ENCODE assay signal across 15 cellular contexts in the genomic region with DNA sequence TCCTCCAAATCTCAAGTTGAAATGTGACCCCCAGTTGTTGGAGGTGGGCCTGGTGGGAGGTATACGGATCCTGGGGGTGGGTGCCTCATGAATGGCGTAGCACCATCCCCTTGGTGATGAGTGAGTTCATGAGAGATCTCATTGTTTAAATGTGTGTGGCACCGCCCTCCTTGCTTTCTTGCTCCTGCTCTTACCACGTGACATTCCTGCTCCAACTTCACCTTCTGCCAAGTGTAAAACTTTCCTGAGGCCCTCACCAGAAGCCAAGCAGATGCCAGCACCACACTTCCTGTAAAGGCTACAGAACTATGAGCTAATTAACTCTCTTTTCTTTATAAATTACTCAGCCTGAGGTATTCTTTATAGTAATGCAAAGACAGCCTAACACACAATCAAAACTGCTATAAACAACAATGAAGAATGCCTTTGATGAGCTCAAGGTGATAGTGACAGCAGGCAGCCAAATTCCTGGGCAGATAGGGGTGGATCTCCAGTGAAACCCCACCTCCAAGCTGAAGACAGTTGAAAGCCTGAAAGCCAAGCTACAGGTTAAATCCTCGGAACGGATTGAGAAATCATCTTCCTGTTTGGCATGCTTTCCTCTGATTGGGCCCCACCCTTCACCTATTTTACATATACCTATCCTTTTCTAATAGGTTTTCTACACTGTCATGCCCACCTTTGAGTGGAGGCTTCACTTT. TPM values are rescaled to one million over a fixed set of nuclear protein-coding genes. Genes with fewer than 3 reads are reported as not detected.
DNase-seq lines count a peak whose midpoint lies in the region; ATAC-seq and TF ChIP-seq lines count a peak whose summit lies in the region.
"Had no signal": no experiment of that assay in that cellular context is flagged by ENCODE, and none has a peak within 500 bp of the region (broad histone marks: within the 10 kb centered on the region; RNA-seq: fewer than 3 reads in every experiment).

No MANE protein-coding gene starts in this region.

- H2BK120ac ChIP-seq in H9 (ENCODE audit: low read depth, low read length, poor library complexity, severe bottlenecking), result no peak overlapping the region

- H3K27ac Mint-ChIP-seq in H9, result peak overlapping the region; percentile 74 to 90 (median 90)

- peak overlapping the region; percentile 69 for H3K27ac ChIP-seq in H9 (ENCODE audit: insufficient read length, low read depth, low read length)
- peak overlapping the region; percentile 53 for H3K27ac ChIP-seq in RWPE1
- H3K27ac ChIP-seq: SK-N-MC had no signal

- peak overlapping the region in 1 of 2 experiments; percentile 17; a peak in 3 of 5 replicates for H3K4me3 Mint-ChIP-seq in H9

- no peak overlapping the region for H4K91ac ChIP-seq in H9 (ENCODE audit: insufficient read length, low read depth, low read length)

- no peak overlapping the region for H2AK5ac ChIP-seq in H9 (ENCODE audit: insufficient read length, low read length)

- no peak overlapping the region for H3K56ac ChIP-seq in H9 (ENCODE audit: insufficient read length, low read depth, low read length)

- H4K8ac ChIP-seq in H9 (replicated peaks; ENCODE audit: insufficient read length, low read depth, low read length), result no peak overlapping the region

- peaks cover 0 to 5% of the 10 kb centered on the region in 2 experiments; a peak in 2 of 5 replicates for H3K9me3 Mint-ChIP-seq in H9

- TF ChIP-seq CTCF in H9 (conservative IDR thresholded peaks at IDR 0.05), result no peak
- no peak for TF ChIP-seq CTCF in RWPE1 (conservative IDR thresholded peaks at IDR 0.05; ENCODE audit: low read depth)
- TF ChIP-seq CTCF in epithelial cell of esophagus (IDR thresholded peaks at IDR 0.05; ENCODE audit: insufficient read depth, low read depth, low read length, missing control alignments), result no peak

- no peak for ATAC-seq in HG03135 (IDR thresholded peaks at IDR 0.05; ENCODE audit: unreplicated experiment)
- ATAC-seq: PC-3 had no signal

- no peak overlapping the region for H3T11ph ChIP-seq in H9 (ENCODE audit: low read length)

- H3K4me2 ChIP-seq in H9 (ENCODE audit: insufficient read depth, insufficient read length, low read length), result peak overlapping the region; percentile 45

- H3K36me3 Mint-ChIP-seq in H9 (ENCODE audit: insufficient read depth in 1 of 3, low read depth in 3 of 3), result peaks cover 0 to 4% (median 0%) of the 10 kb centered on the region in 3 experiments; a peak in 2 of 7 replicates

- DNase-seq in H9 (peak; percentile 72), RWPE1 (ENCODE audit: low spot score) (peak; percentile 6), epithelial cell of esophagus (ENCODE audit: low read depth) (peak; percentile 53), iPS-NIHi7 (ENCODE audit: extremely low spot score) (peak; percentile 58), NCI-H1930 (lab: John Stamatoyannopoulos, UW) (no peak), cerebellar nuclear complex (lab: John Stamatoyannopoulos, UW) (no peak)
- DNase-seq in activated naive CD4-positive, alpha-beta T cell treated with anti-CD3 and anti-CD28 coated beads, Interleukin-2, amount 50 U/mL, for 16 hours, result no peak
- DNase-seq: AML-193, Kasumi-1, NCI-H1417, NCI-H2081, NCI-H524 treated with DMSO at 0.1 percent for 48 hours, PC-3 had no signal

- H4K5ac ChIP-seq in H9 (ENCODE audit: insufficient read length, low read depth, low read length), result no peak overlapping the region

- no peak overlapping the region for H2BK12ac ChIP-seq in H9 (ENCODE audit: insufficient read length, low read depth, low read length)

- no peak overlapping the region for H3K18ac ChIP-seq in H9 (ENCODE audit: insufficient read length, low read depth, low read length)

- POLR2A ChIA-PET in RWPE1 (lab: Yijun Ruan, JAX; ENCODE audit: low non-redundant PET), result no interaction called here

- peaks cover 2% of the 10 kb centered on the region; the same call in 1 of the 2 replicates for H3K27me3 Mint-ChIP-seq in H9 (ENCODE audit: low read depth)

- H2BK20ac ChIP-seq in H9 (ENCODE audit: low read depth, low read length, poor library complexity, severe bottlenecking), result no peak overlapping the region

- no peak overlapping the region; the same call in 1 of the 2 replicates for H3K14ac ChIP-seq in H9 (ENCODE audit: insufficient read depth, low read length)

- no peaks in the 10 kb centered on the region for H3K9me3 ChIP-seq in H9 (ENCODE audit: control insufficient read depth, low read depth, low read length)

- no peaks in the 10 kb centered on the region for H4K20me1 ChIP-seq in H9 (ENCODE audit: control insufficient read depth, insufficient read depth, insufficient read length)

- no CpG with 5 or more reads among the region's 6 CpGs for WGBS in H9 (ENCODE audit: extremely low coverage, insufficient read length, low lambda C conversion rate)

- H3K4me3 ChIP-seq in epithelial cell of esophagus (ENCODE audit: low read length), result no peak overlapping the region
- H3K4me3 ChIP-seq: SK-N-MC had no signal

- no peak overlapping the region for H2AFZ ChIP-seq in H9 (ENCODE audit: low read length)

- CTCF ChIA-PET in RWPE1 (lab: Yijun Ruan, JAX), result interaction anchor here (0.5 to 1.1 kb wide), 2 partner anchors 201 to 208 kb away, joined by 3 to 4 read pairs; no protein-coding TSS in a partner anchor

- H3K4ac ChIP-seq in H9 (ENCODE audit: low read depth, low read length), result no peak overlapping the region

- no peak overlapping the region for H2BK15ac ChIP-seq in H9 (ENCODE audit: low read depth, low read length)

- H3K4me1 Mint-ChIP-seq in H9, result peaks cover 24% of the 10 kb centered on the region in 2 experiments

- H3K9ac ChIP-seq in H9 (ENCODE audit: extremely low read depth, insufficient read length, low read length), result no peak overlapping the region

- H3K4me1 ChIP-seq in H9 (ENCODE audit: insufficient read depth, low read length), result peaks cover 9% of the 10 kb centered on the region; the same call in 1 of the 2 replicates

- H2BK5ac ChIP-seq in H9 (ENCODE audit: insufficient read length, low read length), result no peak overlapping the region

- no peaks in the 10 kb centered on the region for H3K23me2 ChIP-seq in H9 (ENCODE audit: insufficient read length, low read depth, low read length, poor library complexity, severe bottlenecking)

- no peaks in the 10 kb centered on the region for H3K79me2 ChIP-seq in H9 (ENCODE audit: insufficient read depth, low read length)

- no peaks in the 10 kb centered on the region for H3K79me1 ChIP-seq in H9 (ENCODE audit: insufficient read depth, low read depth, low read length, poor library complexity, severe bottlenecking)

- H3K27me3 ChIP-seq in H9 (ENCODE audit: insufficient read depth, low read length), result no peaks in the 10 kb centered on the region

- no peak overlapping the region for H3K23ac ChIP-seq in H9 (ENCODE audit: insufficient read length, low read depth, low read length)

RNA-seq across cellular contexts. Expression of gene MCEE, which starts 26.9 kb away (rescaled TPM):
- 12.5 and 13.7 TPM in 2 replicates for total RNA-seq in H9 (2021)

RNA-seq across cellular contexts. Expression of gene MPHOSPH10, which starts 27.3 kb away (rescaled TPM):
- 42.1 and 45.6 TPM in 2 replicates for total RNA-seq in H9 (2021)

RNA-seq across cellular contexts. Expression of gene NAGK, which starts 34.7 kb away (rescaled TPM):
- total RNA-seq in H9 (2021), result 74.4 and 75.1 TPM in 2 replicates

Comparison
In these comparisons a context has a peak if more than half of its experiments do, and no peak if none do; other contexts are left out.
1. DNase-seq: peak in H9 (single experiment), RWPE1 (single experiment), epithelial cell of esophagus (single experiment) and iPS-NIHi7 (single experiment); none in NCI-H1930 (0 of 2), activated naive CD4-positive, alpha-beta T cell treated with anti-CD3 and anti-CD28 coated beads, Interleukin-2, amount 50 U/mL, for 16 hours (single experiment) and cerebellar nuclear complex (0 of 2).